Comparison of ENCODE assay signal across 1 cellular context in the genomic region with DNA sequence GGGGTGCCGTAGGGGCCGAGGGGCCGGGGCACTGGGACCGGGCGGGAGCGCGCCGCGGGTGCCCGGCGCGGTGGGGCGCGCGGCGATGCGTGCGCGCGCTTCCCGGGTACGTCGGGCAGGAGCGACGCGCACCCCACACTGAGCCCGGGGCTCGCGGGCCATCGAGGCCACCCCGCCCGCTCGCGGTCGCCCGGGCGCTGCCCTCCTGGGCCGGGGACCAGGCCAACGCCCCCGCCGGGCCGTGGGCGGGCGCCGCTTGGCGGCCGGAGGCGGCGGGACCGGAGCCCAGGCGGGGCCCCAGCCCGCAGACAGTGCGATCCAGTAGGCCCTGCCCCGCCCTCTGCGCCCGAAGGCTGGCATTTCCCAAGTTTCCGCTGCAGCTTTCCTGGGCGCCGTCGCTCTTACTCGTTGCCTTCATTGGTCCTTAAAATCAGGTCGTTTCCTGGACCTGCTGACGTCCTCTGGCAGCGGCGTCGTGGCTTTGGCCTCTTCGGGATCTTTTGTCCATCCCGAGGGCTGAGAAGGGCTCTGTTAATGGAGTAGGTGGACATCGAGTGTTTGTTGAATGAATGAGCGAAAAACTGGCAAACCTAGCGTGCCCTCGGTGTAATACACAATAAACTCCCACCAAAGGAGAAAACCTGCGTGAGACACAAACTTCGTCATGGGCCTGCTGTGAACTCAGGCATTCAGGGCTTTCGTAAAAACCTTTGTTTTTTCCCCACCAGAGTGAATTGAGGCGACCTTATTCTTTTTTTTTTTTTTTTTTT.
TF ChIP-seq lines count a peak whose summit lies in the region.

No MANE protein-coding gene starts in this region.

TF ChIP-seq in SK-N-SH, 30 proteins besides CTCF, POLR2A, EP300 and RAD21 (continued from another document):
- TF ChIP-seq, protein P1, sequence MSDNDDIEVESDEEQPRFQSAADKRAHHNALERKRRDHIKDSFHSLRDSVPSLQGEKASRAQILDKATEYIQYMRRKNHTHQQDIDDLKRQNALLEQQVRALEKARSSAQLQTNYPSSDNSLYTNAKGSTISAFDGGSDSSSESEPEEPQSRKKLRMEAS (IDR thresholded peaks at IDR 0.05; ENCODE audit: low read depth) = peak; percentile 25; the same call in 1 of the 2 replicates
- TF ChIP-seq, protein P2, sequence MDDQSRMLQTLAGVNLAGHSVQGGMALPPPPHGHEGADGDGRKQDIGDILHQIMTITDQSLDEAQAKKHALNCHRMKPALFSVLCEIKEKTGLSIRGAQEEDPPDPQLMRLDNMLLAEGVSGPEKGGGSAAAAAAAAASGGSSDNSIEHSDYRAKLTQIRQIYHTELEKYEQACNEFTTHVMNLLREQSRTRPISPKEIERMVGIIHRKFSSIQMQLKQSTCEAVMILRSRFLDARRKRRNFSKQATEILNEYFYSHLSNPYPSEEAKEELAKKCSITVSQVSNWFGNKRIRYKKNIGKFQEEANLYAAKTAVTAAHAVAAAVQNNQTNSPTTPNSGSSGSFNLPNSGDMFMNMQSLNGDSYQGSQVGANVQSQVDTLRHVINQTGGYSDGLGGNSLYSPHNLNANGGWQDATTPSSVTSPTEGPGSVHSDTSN (IDR thresholded peaks at IDR 0.05) = peak; percentile 26; the same call in 1 of the 2 replicates
